24 cellular contexts compared by ENCODE assay signal in genomic region chr3:45692866-45693265, GRCh38. TPM values are rescaled to one million over a fixed set of nuclear protein-coding genes. Genes with fewer than 3 reads are reported as not detected.
A peak's percentile ranks its signal among the peaks of the same experiment; 100 is the strongest.
DNase-seq lines count a peak whose midpoint lies in the region; ATAC-seq and TF ChIP-seq lines count a peak whose summit lies in the region.
"Had no signal": no experiment of that assay in that cellular context is flagged by ENCODE, and none has a peak within 500 bp of the region (broad histone marks: within the 10 kb centered on the region; RNA-seq: fewer than 3 reads in every experiment).

No MANE protein-coding gene starts in this region.

- peak overlapping the region; percentile 97 for H3K27ac Mint-ChIP-seq in T-helper 2 cell treated with Interferon-gamma antibody and Interleukin-4, amounts not matched to agents 5 μg/mL and 100 μg/mL, for 36 hours
- H3K27ac Mint-ChIP-seq in activated naive CD4-positive, alpha-beta T cell treated with anti-CD3 and anti-CD28 coated beads, Interleukin-2, amount 50 U/mL, for 72 hours = peak overlapping the region; percentile 98 to 99
- H3K27ac Mint-ChIP-seq in natural killer cell = peak overlapping the region; percentile 97 to 100

- H3K36me3 ChIP-seq in KOPT-K1 (ENCODE audit: insufficient read depth, low read length) = peaks cover 59% of the 10 kb centered on the region
- H3K36me3 ChIP-seq: transverse colon had no signal

- H3K9me3 Mint-ChIP-seq in T-helper 2 cell treated with Interferon-gamma antibody and Interleukin-4, amounts not matched to agents 5 μg/mL and 100 μg/mL, for 36 hours = no peaks in the 10 kb centered on the region
- no peaks in the 10 kb centered on the region for H3K9me3 Mint-ChIP-seq in activated naive CD4-positive, alpha-beta T cell treated with anti-CD3 and anti-CD28 coated beads, Interleukin-2, amount 50 U/mL, for 72 hours
- H3K9me3 Mint-ChIP-seq in natural killer cell = no peaks in the 10 kb centered on the region
- H3K9me3 Mint-ChIP-seq: CD14-positive monocyte had no signal

- ATAC-seq in activated naive CD4-positive, alpha-beta T cell treated with anti-CD3 and anti-CD28 coated beads, Interleukin-2, amount 50 U/mL, for 72 hours = no peak
- ATAC-seq in natural killer cell = no peak
- ATAC-seq: esophagus mucosa had no signal

- intact Hi-C loops in natural killer cell (cut with micrococcal nuclease) = loop anchor here (10.0 kb wide), 2 partner anchors 152 to 302 kb away; partner anchors contain the start of genes FYCO1 and LZTFL1

- peak overlapping the region; percentile 88 for H3K4me3 Mint-ChIP-seq in T-helper 2 cell treated with Interferon-gamma antibody and Interleukin-4, amounts not matched to agents 5 μg/mL and 100 μg/mL, for 36 hours
- H3K4me3 Mint-ChIP-seq in natural killer cell = peak overlapping the region; percentile 88
- H3K4me3 Mint-ChIP-seq: CD14-positive monocyte had no signal

- H3K9me3 ChIP-seq in KOPT-K1 (ENCODE audit: insufficient read depth, low read length, poor library complexity, severe bottlenecking) = no peaks in the 10 kb centered on the region
- H3K9me3 ChIP-seq: ascending aorta, sigmoid colon, transverse colon had no signal

- no peak for DNase-seq in T-helper 2 cell treated with Interferon-gamma antibody and Interleukin-4, amounts not matched to agents 5 μg/mL and 100 μg/mL, for 36 hours (ENCODE audit: low spot score)
- DNase-seq in T-helper 2 cell (no peak), natural killer cell (no peak), NCI-H748 (lab: John Stamatoyannopoulos, UW; ENCODE audit: unreplicated experiment) (no peak), putamen (ENCODE audit: low spot score) (no peak), HPDE6-E6E7 (ENCODE audit: extremely low spot score) (no peak)
- no peak for DNase-seq in activated naive CD4-positive, alpha-beta T cell treated with anti-CD3 and anti-CD28 coated beads, Interleukin-2, amount 50 U/mL, for 72 hours (ENCODE audit: low spot score in 2 of 2)
- DNase-seq: 8988T; activated CD8-positive, alpha-beta memory T cell treated with anti-CD3 and anti-CD28 coated beads, Interleukin-2, amount 50 U/mL, for 4 hours; cortex of kidney; EL; GM23248; mesenchymal stem cell; NCI-H1694 treated with DMSO at 0.1 percent for 48 hours; NCI-H524; PC-9; sigmoid colon; stimulated activated CD4-positive, alpha-beta T cell treated with anti-CD3 and anti-CD28 coated beads, Interleukin-2, amount 100 ng/mL, for 48 hours; transverse colon had no signal

- peaks cover 54% of the 10 kb centered on the region for H3K36me3 Mint-ChIP-seq in T-helper 2 cell treated with Interferon-gamma antibody and Interleukin-4, amounts not matched to agents 5 μg/mL and 100 μg/mL, for 36 hours (ENCODE audit: low read depth)
- H3K36me3 Mint-ChIP-seq in activated naive CD4-positive, alpha-beta T cell treated with anti-CD3 and anti-CD28 coated beads, Interleukin-2, amount 50 U/mL, for 72 hours = peaks cover 45 to 61% of the 10 kb centered on the region in 2 donors
- H3K36me3 Mint-ChIP-seq in natural killer cell = peaks cover 7% of the 10 kb centered on the region

- no peak for TF ChIP-seq CTCF in natural killer cell (IDR thresholded peaks at IDR 0.05)

- peak overlapping the region; percentile 89 for H3K27ac ChIP-seq in KOPT-K1 (ENCODE audit: low read depth, low read length, poor library complexity, severe bottlenecking)
- H3K27ac ChIP-seq: ascending aorta, GM23248, PC-9, sigmoid colon, SK-N-MC had no signal

- H3K4me1 Mint-ChIP-seq in T-helper 2 cell treated with Interferon-gamma antibody and Interleukin-4, amounts not matched to agents 5 μg/mL and 100 μg/mL, for 36 hours (ENCODE audit: low read depth) = peaks cover 61% of the 10 kb centered on the region
- H3K4me1 Mint-ChIP-seq in natural killer cell = peaks cover 84 to 86% of the 10 kb centered on the region in 2 donors

- H3K27me3 Mint-ChIP-seq in T-helper 2 cell treated with Interferon-gamma antibody and Interleukin-4, amounts not matched to agents 5 μg/mL and 100 μg/mL, for 36 hours (ENCODE audit: low read depth) = peaks cover 5% of the 10 kb centered on the region
- H3K27me3 Mint-ChIP-seq in natural killer cell (ENCODE audit: low read depth in 2 of 2) = peaks cover 4 to 7% of the 10 kb centered on the region in 2 donors

RNA-seq across cellular contexts. Expression of gene SACM1L, which starts 3.7 kb away (rescaled TPM):
- total RNA-seq in activated naive CD4-positive, alpha-beta T cell treated with anti-CD3 and anti-CD28 coated beads, Interleukin-2, amount 50 U/mL, for 72 hours = 10 to 100 TPM; 61.8 to 99.2 TPM
- total RNA-seq in natural killer cell = 100 to 1,000 TPM in 1 of 3 donors, 10 to 100 TPM in 2; 93.2 to 110 (median 93.9) TPM
